11 cellular contexts compared by ENCODE assay signal in the genomic region with DNA sequence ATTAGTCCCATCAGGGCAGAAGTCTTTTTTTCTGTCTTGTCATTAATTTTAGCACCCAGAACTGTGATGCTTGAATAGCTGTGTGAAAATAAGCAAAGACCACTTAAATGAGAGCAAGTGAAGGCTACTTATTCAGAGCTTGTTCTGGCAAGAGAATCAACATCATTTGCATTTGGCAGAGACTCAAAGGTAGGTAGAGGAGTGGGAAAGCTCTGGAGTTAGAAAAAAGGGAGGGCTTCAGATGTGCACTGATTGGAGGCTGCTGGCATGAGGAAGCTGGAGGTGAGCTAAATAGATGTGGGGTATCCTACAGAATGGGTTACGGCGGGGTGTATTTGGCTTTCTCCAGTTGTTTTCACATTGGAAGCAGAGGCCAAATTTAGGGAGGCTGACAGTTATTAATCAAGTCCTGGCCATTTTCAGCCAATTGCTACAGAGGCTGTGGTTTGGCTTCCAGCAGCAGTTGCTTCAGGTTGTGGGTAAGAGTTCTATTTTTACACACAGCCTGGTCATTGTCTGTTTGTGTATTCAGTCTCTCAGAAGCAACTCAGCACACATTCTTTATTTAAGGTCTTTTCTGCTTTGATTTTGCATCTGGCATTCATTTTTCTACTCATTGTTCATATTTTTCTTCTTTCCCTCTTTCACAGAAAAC.
A peak's percentile ranks its signal among the peaks of the same experiment; 100 is the strongest.
DNase-seq lines count a peak whose midpoint lies in the region; ATAC-seq and TF ChIP-seq lines count a peak whose summit lies in the region.
"Had no signal": no experiment of that assay in that cellular context is flagged by ENCODE, and none has a peak within 500 bp of the region (broad histone marks: within the 10 kb centered on the region; RNA-seq: fewer than 3 reads in every experiment).

No MANE protein-coding gene starts in this region.

- BruUV-seq in PC-3 (replicated peaks; lab: Mats Ljungman, UMichigan) = no TSS peak

- H3K9ac ChIP-seq in PC-3 (ENCODE audit: low read length) = no peak overlapping the region

- TF ChIP-seq CTCF in AG09319 (IDR thresholded peaks at IDR 0.05; ENCODE audit: low read depth, low read length) = no peak
- no peak for TF ChIP-seq CTCF in PC-3 (conservative IDR thresholded peaks at IDR 0.05; ENCODE audit: low read depth, low read length)
- TF ChIP-seq CTCF in WERI-Rb-1 (IDR thresholded peaks at IDR 0.05; ENCODE audit: low read depth, low read length) = no peak

- no peaks in the 10 kb centered on the region for H3K79me2 ChIP-seq in PC-3 (ENCODE audit: low read length)

- no peak overlapping the region for H3K4me3 ChIP-seq in PC-3 (ENCODE audit: low read length)
- no peak overlapping the region for H3K4me3 ChIP-seq in WERI-Rb-1 (ENCODE audit: low read depth, low read length)
- H3K4me3 ChIP-seq: SJCRH30 had no signal

- DNase-seq in AG09319 (ENCODE audit: extremely low read depth, low read depth) (peak; percentile 31), MV-4-11 (lab: John Stamatoyannopoulos, UW) (peak; percentile 86), PC-3 (peak; percentile 58), left ventricle myocardium superior (no peak), WERI-Rb-1 (no peak)
- DNase-seq in activated CD4-positive, alpha-beta T cell treated with anti-CD3 and anti-CD28 coated beads for 48 hours = no peak
- DNase-seq: CD4-positive, alpha-beta T cell; stimulated activated naive CD8-positive, alpha-beta T cell treated with anti-CD3 and anti-CD28 coated beads, Interleukin-15, Interleukin-2, amounts not matched to agents 100 U/mL and 50 U/mL, for 24 hours had no signal

- ATAC-seq in PC-3 = no peak
- peak; percentile 96 for ATAC-seq in left ventricle myocardium superior
- no peak for ATAC-seq in HG02678 (IDR thresholded peaks at IDR 0.05; ENCODE audit: unreplicated experiment)
- ATAC-seq in HG03039 (IDR thresholded peaks at IDR 0.05; ENCODE audit: unreplicated experiment) = no peak
- ATAC-seq: stimulated activated naive CD8-positive, alpha-beta T cell treated with anti-CD3 and anti-CD28 coated beads, Interleukin-15, Interleukin-2, amounts not matched to agents 100 U/mL and 50 U/mL, for 24 hours had no signal

- intact Hi-C loops in PC-3 (cut with micrococcal nuclease) = no loop called here
- intact Hi-C loops in left ventricle myocardium superior (cut with micrococcal nuclease) = no loop called here

- H3K9me3 ChIP-seq in PC-3 (ENCODE audit: low read length) (no peaks in the 10 kb centered on the region), WERI-Rb-1 (ENCODE audit: severe bottlenecking) (peaks cover 5% of the 10 kb centered on the region)
- H3K9me3 ChIP-seq: SJCRH30 had no signal

- no peak overlapping the region for H2AFZ ChIP-seq in PC-3 (ENCODE audit: low read length)

- no peaks in the 10 kb centered on the region for H4K20me1 ChIP-seq in PC-3 (ENCODE audit: low read length)

- H3K9me2 ChIP-seq in PC-3 (replicated peaks; ENCODE audit: low read length) = no peaks in the 10 kb centered on the region

- POLR2A ChIA-PET in PC-3 (lab: Charles Lee; ENCODE audit: unreplicated experiment) = interaction anchor here (0.7 kb wide), 1 partner anchor 96 kb away, joined by 3 read pairs; no protein-coding TSS in a partner anchor

- 0 out of 2 replicates have a peak overlapping the region, but pooled peaks have one; percentile 12 for H3K27ac ChIP-seq in PC-3 (ENCODE audit: low read length)
- no peak overlapping the region for H3K27ac ChIP-seq in WERI-Rb-1
- H3K27ac ChIP-seq: SJCRH30 had no signal

- no peaks in the 10 kb centered on the region for H3K27me3 ChIP-seq in PC-3 (ENCODE audit: low read length)
- no peaks in the 10 kb centered on the region for H3K27me3 ChIP-seq in WERI-Rb-1 (ENCODE audit: insufficient read depth, low read depth, severe bottlenecking)
- H3K27me3 ChIP-seq: SJCRH30 had no signal

- H3K4me1 ChIP-seq in PC-3 (ENCODE audit: insufficient read depth, low read length) = peaks cover 22% of the 10 kb centered on the region; the same call in 1 of the 2 replicates

- CTCF ChIA-PET in PC-3 (lab: Charles Lee) = no interaction called here

- H3F3A ChIP-seq in PC-3 (ENCODE audit: low read length, unreplicated experiment) = no peaks in the 10 kb centered on the region

- H3K4me2 ChIP-seq in PC-3 (ENCODE audit: low read length) = 0 out of 2 replicates have a peak overlapping the region, but pooled peaks have one; percentile 5

- H3K36me3 ChIP-seq in PC-3 (ENCODE audit: low read depth, low read length) = no peaks in the 10 kb centered on the region
- no peaks in the 10 kb centered on the region for H3K36me3 ChIP-seq in WERI-Rb-1
- H3K36me3 ChIP-seq: SJCRH30 had no signal

Comparison
In these comparisons a context has a peak if more than half of its experiments do, and no peak if none do; other contexts are left out.
1. DNase-seq: peak in AG09319 (single experiment), MV-4-11 (single experiment) and PC-3 (single experiment); none in left ventricle myocardium superior (single experiment), activated CD4-positive, alpha-beta T cell treated with anti-CD3 and anti-CD28 coated beads for 48 hours (single experiment) and WERI-Rb-1 (single experiment).